21 cellular contexts compared by ENCODE assay signal in genomic region chr22:20178075-20178921, GRCh38. TPM values are rescaled to one million over a fixed set of nuclear protein-coding genes. Genes with fewer than 3 reads are reported as not detected.
DNase-seq lines count a peak whose midpoint lies in the region; ATAC-seq and TF ChIP-seq lines count a peak whose summit lies in the region.
"Had no signal": no experiment of that assay in that cellular context is flagged by ENCODE, and none has a peak within 500 bp of the region (broad histone marks: within the 10 kb centered on the region; RNA-seq: fewer than 3 reads in every experiment).

No MANE protein-coding gene starts in this region.

- TF ChIP-seq CTCF in HEK293 (tag by site-specific recombination; IDR thresholded peaks at IDR 0.05) (no peak), endodermal cell (conservative IDR thresholded peaks at IDR 0.05) (no peak), CD14-positive monocyte (IDR thresholded peaks at IDR 0.05) (no peak)

- POLR2A ChIA-PET in HEK293 (lab: Yijun Ruan, JAX), result no interaction called here

- no peak for ATAC-seq in GM21576 (IDR thresholded peaks at IDR 0.05; ENCODE audit: unreplicated experiment)

- no peaks in the 10 kb centered on the region for H3K9me3 Mint-ChIP-seq in endodermal cell
- H3K9me3 Mint-ChIP-seq in CD14-positive monocyte, result no peaks in the 10 kb centered on the region
- H3K9me3 Mint-ChIP-seq: CD4-positive, CD25-positive, alpha-beta regulatory T cell; CD8-positive, alpha-beta memory T cell had no signal

- WGBS in endodermal cell (ENCODE audit: insufficient coverage in 1 of 2, insufficient read length in 1 of 2), 2 experiments, result 93% methylated on average over 26 to 30 of the region's 30 CpGs

- H3K4me1 Mint-ChIP-seq in endodermal cell, result peaks cover 17% of the 10 kb centered on the region
- H3K4me1 Mint-ChIP-seq in CD14-positive monocyte, result no peaks in the 10 kb centered on the region
- H3K4me1 Mint-ChIP-seq: CD4-positive, CD25-positive, alpha-beta regulatory T cell; CD8-positive, alpha-beta memory T cell had no signal

- H3K27me3 Mint-ChIP-seq in endodermal cell (ENCODE audit: insufficient read depth) (no peaks in the 10 kb centered on the region), CD14-positive monocyte (ENCODE audit: low read depth in 3 of 3) (peaks cover 1 to 2% (median 2%) of the 10 kb centered on the region in 3 donors)

- DNase-seq in NCI-H69 (lab: John Stamatoyannopoulos, UW), result peak; percentile 78
- DNase-seq in endodermal cell, result no peak
- DNase-seq in GM03348 (ENCODE audit: low spot score), result no peak
- DNase-seq in CD14-positive monocyte (ENCODE audit: low spot score), result no peak
- DNase-seq in NCI-H2196 (lab: John Stamatoyannopoulos, UW; ENCODE audit: unreplicated experiment), result no peak
- DNase-seq: ACHN; CD4-positive, CD25-positive, alpha-beta regulatory T cell; CD8-positive, alpha-beta memory T cell; COR-L47; DMS 273 treated with DMSO at 0.1 percent for 48 hours; DMS53; DND-41; EL; GM23248; HCEC 1CT; IMR-90; KBM-7 had no signal

- H3K4me3 Mint-ChIP-seq in endodermal cell (no peak overlapping the region), CD14-positive monocyte (no peak overlapping the region)
- H3K4me3 Mint-ChIP-seq: CD4-positive, CD25-positive, alpha-beta regulatory T cell; CD8-positive, alpha-beta memory T cell had no signal

- H3K9me3 ChIP-seq in HEK293 (ENCODE audit: control insufficient read depth, insufficient read depth, low read depth, low read length) (no peaks in the 10 kb centered on the region), endodermal cell (ENCODE audit: control insufficient read depth, low read length) (no peaks in the 10 kb centered on the region)

- H3K4me3 ChIP-seq in HEK293 (ENCODE audit: low read depth, low read length) (no peak overlapping the region), endodermal cell (ENCODE audit: low read length) (no peak overlapping the region)
- H3K4me3 ChIP-seq: GM23248 had no signal

- H3K36me3 ChIP-seq in HEK293 (ENCODE audit: control insufficient read depth in 2 of 2, insufficient read depth in 1 of 2, low read length in 2 of 2) (no peaks in the 10 kb centered on the region), endodermal cell (ENCODE audit: control insufficient read depth, insufficient read depth, low read length) (no peaks in the 10 kb centered on the region)

- CTCF ChIA-PET in HEK293 (lab: Yijun Ruan, JAX), result interaction anchor here (1.2 kb wide), 1 partner anchor 8 kb away, joined by 3 read pairs; no protein-coding TSS in a partner anchor

- H3K27ac ChIP-seq in HEK293 (ENCODE audit: extremely low read depth, low read depth, low read length), result no peak overlapping the region
- no peak overlapping the region for H3K27ac ChIP-seq in endodermal cell (ENCODE audit: low read depth, low read length)
- H3K27ac ChIP-seq: GM23248 had no signal

- H3K36me3 Mint-ChIP-seq in endodermal cell (ENCODE audit: low read depth) (no peaks in the 10 kb centered on the region), CD14-positive monocyte (no peaks in the 10 kb centered on the region)
- H3K36me3 Mint-ChIP-seq: CD4-positive, CD25-positive, alpha-beta regulatory T cell; CD8-positive, alpha-beta memory T cell had no signal

- H3K27me3 ChIP-seq in endodermal cell (ENCODE audit: control insufficient read depth, insufficient read depth, low read length, poor library complexity, severe bottlenecking), result no peaks in the 10 kb centered on the region

- no peak overlapping the region for H3K9ac ChIP-seq in endodermal cell (ENCODE audit: extremely low read depth, low read length, poor library complexity, severe bottlenecking)
- H3K9ac ChIP-seq: GM23248 had no signal

- H3K27ac Mint-ChIP-seq in endodermal cell, result peak overlapping the region; percentile 35
- no peak overlapping the region for H3K27ac Mint-ChIP-seq in CD14-positive monocyte
- H3K27ac Mint-ChIP-seq: CD4-positive, CD25-positive, alpha-beta regulatory T cell had no signal

- H3K4me1 ChIP-seq in HEK293 (ENCODE audit: control insufficient read depth, insufficient read depth, low read length) (peaks cover 2% of the 10 kb centered on the region; the same call in 1 of the 2 replicates), endodermal cell (ENCODE audit: control insufficient read depth, insufficient read depth, low read length) (peaks cover 14% of the 10 kb centered on the region)

- intact Hi-C loops in CD14-positive monocyte (cut with micrococcal nuclease), result no loop called here

TF ChIP-seq in HEK293, 187 proteins besides CTCF, POLR2A, EP300 and RAD21:
- TF ChIP-seq ZNF23 (tag by site-specific recombination; IDR thresholded peaks at IDR 0.05; ENCODE audit: borderline replicate concordance) (no peak), ZIC2 (tag by site-specific recombination; IDR thresholded peaks at IDR 0.05) (peak; percentile 67), SP7 (tag by site-specific recombination; IDR thresholded peaks at IDR 0.05) (peak; percentile 96), ZNF600 (tag by site-specific recombination; IDR thresholded peaks at IDR 0.05) (no peak), ZNF423 (tag by site-specific recombination; IDR thresholded peaks at IDR 0.05) (0 out of 2 replicates have a peak, but pooled peaks have one; percentile 17), ZFHX2 (tag by site-specific recombination; conservative IDR thresholded peaks at IDR 0.05) (peak; percentile 39; the same call in 1 of the 2 replicates)

RNA-seq across cellular contexts. Expression of gene CCDC188, which starts 27.4 kb away (rescaled TPM):
- total RNA-seq in endodermal cell, result not detected
- polyA plus RNA-seq in endodermal cell (2013, experiment 1 of 2), result 2.2 TPM
- 0.87 TPM for polyA plus RNA-seq in endodermal cell (2013, experiment 2 of 2)
- polyA plus RNA-seq in CD14-positive monocyte, result not detected
- total RNA-seq: A172; CD8-positive, alpha-beta memory T cell; G401; IMR-90 had no signal
- polyA plus RNA-seq: CD4-positive, CD25-positive, alpha-beta regulatory T cell; CD8-positive, alpha-beta memory T cell had no signal

RNA-seq across cellular contexts. Expression of gene ZDHHC8, which starts 46.7 kb away (rescaled TPM):
- total RNA-seq in endodermal cell, result 10 to 100 TPM; 82.2 to 82.3 TPM
- 70.4 TPM for polyA plus RNA-seq in endodermal cell (2013, experiment 1 of 2)
- 56.8 TPM for polyA plus RNA-seq in endodermal cell (2013, experiment 2 of 2)
- 1 to 10 TPM in 1 of 2 donors, under 1 TPM in 1; 0.73 to 1.1 TPM for polyA plus RNA-seq in CD14-positive monocyte
